28 cellular contexts compared by ENCODE assay signal in genomic region chr13:81609335-81609734, GRCh38.
"Had no signal": no experiment of that assay in that cellular context is flagged by ENCODE, and none has a peak within 500 bp of the region (broad histone marks: within the 10 kb centered on the region; RNA-seq: fewer than 3 reads in every experiment).

No MANE protein-coding gene starts in this region.

- H3K4me1 ChIP-seq: esophagus squamous epithelium, heart right ventricle, left lung, pancreas, right lobe of liver, suprapubic skin, transverse colon, vagina had no signal

- H3K27me3 ChIP-seq: esophagus squamous epithelium, heart right ventricle, left lung, neutrophil, pancreas, right lobe of liver, suprapubic skin, transverse colon, vagina had no signal

- H3K9me3 ChIP-seq: esophagus squamous epithelium, heart right ventricle, left lung, neutrophil, pancreas, right lobe of liver, suprapubic skin, transverse colon, vagina had no signal

- H3K4me3 ChIP-seq: coronary artery, esophagus squamous epithelium, heart right ventricle, left lung, pancreas, right lobe of liver, smooth muscle cell, suprapubic skin, transverse colon, vagina had no signal

- H3K36me3 ChIP-seq: esophagus squamous epithelium, heart right ventricle, left lung, neutrophil, pancreas, right lobe of liver, suprapubic skin, transverse colon, vagina had no signal

- DNase-seq: dermis blood vessel endothelial cell; effector memory CD4-positive, alpha-beta T cell; erythroblast; esophagus squamous epithelium; foreskin melanocyte; glutamatergic neuron; heart right ventricle; hippocampal formation; left cardiac atrium; left lung; mesenchymal stem cell; midbrain; natural killer cell; pancreas; retina; right lobe of liver; stimulated activated CD4-positive, alpha-beta T cell treated with anti-CD3 and anti-CD28 coated beads, Interleukin-12 subunit alpha, Interleukin-12 subunit beta, amount 100 ng/mL, for 4 hours; stimulated activated CD4-positive, alpha-beta T cell treated with anti-CD3 and anti-CD28 coated beads, Interleukin-1b, Interleukin-23, amount 100 ng/mL, for 48 hours; stimulated activated CD4-positive, alpha-beta T cell treated with anti-CD3 and anti-CD28 coated beads, Interleukin-4, amount 100 ng/mL, for 1 hour; stimulated activated CD8-positive, alpha-beta memory T cell treated with anti-CD3 and anti-CD28 coated beads, Interleukin-4, amount 100 ng/mL, for 48 hours; stimulated activated naive CD4-positive, alpha-beta T cell; stimulated activated naive CD8-positive, alpha-beta T cell treated with anti-CD3 and anti-CD28 coated beads, Interleukin-15, amount 100 ng/mL, for 72 hours; transverse colon had no signal

- ATAC-seq: left cardiac atrium; left lung; natural killer cell; pancreas; right lobe of liver; stimulated activated naive CD8-positive, alpha-beta T cell treated with anti-CD3 and anti-CD28 coated beads, Interleukin-15, amount 100 ng/mL, for 72 hours had no signal

- H3K4me2 ChIP-seq: smooth muscle cell had no signal

- H3K27ac ChIP-seq: coronary artery, esophagus squamous epithelium, heart right ventricle, left lung, neutrophil, pancreas, right lobe of liver, suprapubic skin, transverse colon, vagina had no signal
